In the genomic region with DNA sequence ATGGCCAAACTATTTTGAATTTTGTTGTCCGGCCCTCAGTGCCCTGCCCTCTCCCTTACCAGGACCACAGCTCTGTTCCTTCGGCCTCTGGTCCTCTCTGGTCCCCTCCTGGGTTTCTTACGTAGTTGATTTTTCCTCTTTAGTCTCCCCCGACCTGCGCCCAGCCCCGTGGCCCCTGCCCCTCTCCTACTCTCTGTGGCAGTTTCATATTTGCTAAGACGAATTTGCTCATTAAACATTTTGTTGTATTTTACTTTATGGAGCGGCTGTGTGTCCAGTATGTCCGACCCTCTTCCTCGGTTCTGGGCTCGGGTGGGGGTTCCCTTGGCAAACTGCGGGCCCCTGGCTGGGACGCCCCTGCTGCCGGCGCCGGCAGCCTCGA, we compare ENCODE assay signal across 1 cellular context.
TF ChIP-seq lines count a peak whose summit lies in the region.

No MANE protein-coding gene starts in this region.

TF ChIP-seq in K562, 482 proteins besides CTCF, POLR2A, EP300 and RAD21:
- peak; percentile 8 for TF ChIP-seq TBP (optimal IDR thresholded peaks at IDR 0.05; ENCODE audit: low read depth, low read length)
- TF ChIP-seq KLF16 (IDR thresholded peaks at IDR 0.05), result no peak
- no peak for TF ChIP-seq POLR2B (IDR thresholded peaks at IDR 0.05; ENCODE audit: low read depth, partially characterized antibody)
- no peak for TF ChIP-seq CBX1 (IDR thresholded peaks at IDR 0.05; ENCODE audit: low read depth)
- TF ChIP-seq HOMEZ (CRISPR knock-in tag; IDR thresholded peaks at IDR 0.05), result no peak
